ENCODE assay signal across 1 cellular context in the genomic region with DNA sequence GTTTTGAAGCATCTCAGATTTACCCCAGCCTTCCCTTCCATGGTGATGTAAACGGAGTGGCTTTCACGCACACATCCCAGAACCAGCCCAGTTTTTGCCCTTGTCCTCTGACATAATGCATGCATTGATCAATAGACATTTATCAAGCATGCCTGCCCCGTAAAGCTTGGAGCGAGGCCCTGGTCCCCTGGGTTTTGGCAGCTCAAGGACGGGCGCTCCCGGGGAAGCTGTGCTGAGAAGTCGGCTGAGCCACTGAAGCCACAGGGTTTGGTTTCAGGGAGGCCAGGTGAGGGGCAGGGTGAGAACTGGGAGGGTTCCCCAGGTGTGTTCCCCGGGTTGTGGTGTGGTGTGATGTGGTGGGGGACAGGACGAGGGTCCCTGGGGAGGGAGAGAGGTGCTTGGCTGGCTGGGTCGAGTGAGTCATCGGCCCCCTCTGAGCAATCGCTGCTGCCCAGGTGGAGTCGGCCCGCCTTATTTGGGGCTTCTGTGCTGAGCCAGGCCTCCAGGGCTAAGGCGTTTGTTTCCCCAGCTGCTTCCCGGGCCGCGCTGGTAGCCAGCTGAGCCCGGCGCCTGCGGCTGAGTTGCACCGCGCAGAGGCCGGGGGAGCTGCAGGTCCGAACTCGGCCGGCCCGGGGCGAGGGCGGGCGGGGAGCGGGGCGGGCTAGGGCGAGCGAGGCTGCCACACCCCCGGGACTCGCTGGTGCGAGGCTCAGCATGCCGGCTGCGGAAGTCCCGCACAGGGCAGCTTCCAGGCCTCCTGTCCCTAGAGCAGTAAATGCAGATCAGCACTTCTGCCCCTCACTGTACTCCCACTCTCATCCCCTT.
TF ChIP-seq lines count a peak whose summit lies in the region.

No MANE protein-coding gene starts in this region.

TF ChIP-seq in K562, 482 proteins besides CTCF, POLR2A, EP300 and RAD21 (continued from another document and continues in another):
- TF ChIP-seq, protein P1, sequence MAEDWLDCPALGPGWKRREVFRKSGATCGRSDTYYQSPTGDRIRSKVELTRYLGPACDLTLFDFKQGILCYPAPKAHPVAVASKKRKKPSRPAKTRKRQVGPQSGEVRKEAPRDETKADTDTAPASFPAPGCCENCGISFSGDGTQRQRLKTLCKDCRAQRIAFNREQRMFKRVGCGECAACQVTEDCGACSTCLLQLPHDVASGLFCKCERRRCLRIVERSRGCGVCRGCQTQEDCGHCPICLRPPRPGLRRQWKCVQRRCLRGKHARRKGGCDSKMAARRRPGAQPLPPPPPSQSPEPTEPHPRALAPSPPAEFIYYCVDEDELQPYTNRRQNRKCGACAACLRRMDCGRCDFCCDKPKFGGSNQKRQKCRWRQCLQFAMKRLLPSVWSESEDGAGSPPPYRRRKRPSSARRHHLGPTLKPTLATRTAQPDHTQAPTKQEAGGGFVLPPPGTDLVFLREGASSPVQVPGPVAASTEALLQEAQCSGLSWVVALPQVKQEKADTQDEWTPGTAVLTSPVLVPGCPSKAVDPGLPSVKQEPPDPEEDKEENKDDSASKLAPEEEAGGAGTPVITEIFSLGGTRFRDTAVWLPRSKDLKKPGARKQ (CRISPR knock-in tag; IDR thresholded peaks at IDR 0.05), result no peak
- TF ChIP-seq CAMTA2 (CRISPR knock-in tag; conservative IDR thresholded peaks at IDR 0.05) (no peak), KLF13 (tag; IDR thresholded peaks at IDR 0.05; ENCODE audit: borderline replicate concordance, low read depth) (peak; percentile 72; the same call in 1 of the 2 replicates), ZNF695 (CRISPR knock-in tag; IDR thresholded peaks at IDR 0.05) (no peak), PHF20 (IDR thresholded peaks at IDR 0.05; ENCODE audit: partially characterized antibody) (peak; percentile 11), ESRRA (IDR thresholded peaks at IDR 0.05; ENCODE audit: borderline replicate concordance, low read depth) (no peak; the same call in 1 of the 2 replicates), ZC3H4 (CRISPR knock-in tag; IDR thresholded peaks at IDR 0.05; ENCODE audit: borderline replicate concordance) (no peak), ERF (CRISPR knock-in tag; IDR thresholded peaks at IDR 0.05) (no peak), GTF2F1 (IDR thresholded peaks at IDR 0.05; ENCODE audit: low read depth, low read length) (no peak), ZNF140 (CRISPR knock-in tag; IDR thresholded peaks at IDR 0.05) (no peak), FOXJ2 (tag; IDR thresholded peaks at IDR 0.05) (no peak), ZC3H8 (IDR thresholded peaks at IDR 0.05) (no peak), ZNF3 (CRISPR knock-in tag; IDR thresholded peaks at IDR 0.05) (no peak), MAZ (CRISPR knock-in tag; conservative IDR thresholded peaks at IDR 0.05 in 1 of 2, IDR thresholded peaks at IDR 0.05 in 1 of 2) (peak; percentile 68 to 93; a peak in 3 of 4 replicates), FOXJ3 (CRISPR knock-in tag; IDR thresholded peaks at IDR 0.05) (no peak), SMAD1 (IDR thresholded peaks at IDR 0.05; ENCODE audit: low read depth, low read length, partially characterized antibody) (no peak), HIVEP1 (CRISPR knock-in tag; IDR thresholded peaks at IDR 0.05) (no peak), ZNF347 (CRISPR knock-in tag; IDR thresholded peaks at IDR 0.05; ENCODE audit: low read depth) (no peak), HSF4 (CRISPR knock-in tag; IDR thresholded peaks at IDR 0.05; ENCODE audit: borderline replicate concordance) (no peak), KAT8 (IDR thresholded peaks at IDR 0.05; ENCODE audit: low read depth) (no peak), CEBPG (CRISPR knock-in tag; IDR thresholded peaks at IDR 0.05) (no peak), CEBPG (tag; conservative IDR thresholded peaks at IDR 0.05 in 1 of 2, IDR thresholded peaks at IDR 0.05 in 1 of 2) (no peak), HNRNPH1 (optimal IDR thresholded peaks at IDR 0.05; ENCODE audit: low read depth, low read length) (no peak), TFAM (CRISPR knock-in tag; conservative IDR thresholded peaks at IDR 0.05) (no peak), ZNF239 (CRISPR knock-in tag; IDR thresholded peaks at IDR 0.05) (no peak), HNRNPLL (IDR thresholded peaks at IDR 0.05; ENCODE audit: low read depth, low read length, poor library complexity, severe bottlenecking) (peak; percentile 41), TAF1 (IDR thresholded peaks at IDR 0.05; ENCODE audit: control insufficient read depth, extremely low read depth, insufficient read depth, low read length, severe bottlenecking) (peak; percentile 65), CBX5 (IDR thresholded peaks at IDR 0.05; ENCODE audit: borderline replicate concordance, low read depth) (no peak), ZSCAN29 (IDR thresholded peaks at IDR 0.05) (no peak), NFXL1 (CRISPR knock-in tag; IDR thresholded peaks at IDR 0.05) (no peak), SREBF2 (CRISPR knock-in tag; IDR thresholded peaks at IDR 0.05) (no peak), HMG20B (CRISPR knock-in tag; IDR thresholded peaks at IDR 0.05) (no peak), MED1 (CRISPR knock-in tag; IDR thresholded peaks at IDR 0.05; ENCODE audit: borderline replicate concordance) (no peak), ZNF134 (CRISPR knock-in tag; conservative IDR thresholded peaks at IDR 0.05) (no peak), ZNF445 (CRISPR knock-in tag; IDR thresholded peaks at IDR 0.05; ENCODE audit: low read depth) (no peak), MCM5 (IDR thresholded peaks at IDR 0.05; ENCODE audit: low read depth) (no peak), TCF7L2 (IDR thresholded peaks at IDR 0.05; ENCODE audit: low read depth, low read length) (no peak), MAFG (tag; conservative IDR thresholded peaks at IDR 0.05) (0 out of 2 replicates have a peak, but pooled peaks have one; percentile 14), ZFPM2 (CRISPR knock-in tag; IDR thresholded peaks at IDR 0.05) (no peak)
- TF ChIP-seq, protein P2, sequence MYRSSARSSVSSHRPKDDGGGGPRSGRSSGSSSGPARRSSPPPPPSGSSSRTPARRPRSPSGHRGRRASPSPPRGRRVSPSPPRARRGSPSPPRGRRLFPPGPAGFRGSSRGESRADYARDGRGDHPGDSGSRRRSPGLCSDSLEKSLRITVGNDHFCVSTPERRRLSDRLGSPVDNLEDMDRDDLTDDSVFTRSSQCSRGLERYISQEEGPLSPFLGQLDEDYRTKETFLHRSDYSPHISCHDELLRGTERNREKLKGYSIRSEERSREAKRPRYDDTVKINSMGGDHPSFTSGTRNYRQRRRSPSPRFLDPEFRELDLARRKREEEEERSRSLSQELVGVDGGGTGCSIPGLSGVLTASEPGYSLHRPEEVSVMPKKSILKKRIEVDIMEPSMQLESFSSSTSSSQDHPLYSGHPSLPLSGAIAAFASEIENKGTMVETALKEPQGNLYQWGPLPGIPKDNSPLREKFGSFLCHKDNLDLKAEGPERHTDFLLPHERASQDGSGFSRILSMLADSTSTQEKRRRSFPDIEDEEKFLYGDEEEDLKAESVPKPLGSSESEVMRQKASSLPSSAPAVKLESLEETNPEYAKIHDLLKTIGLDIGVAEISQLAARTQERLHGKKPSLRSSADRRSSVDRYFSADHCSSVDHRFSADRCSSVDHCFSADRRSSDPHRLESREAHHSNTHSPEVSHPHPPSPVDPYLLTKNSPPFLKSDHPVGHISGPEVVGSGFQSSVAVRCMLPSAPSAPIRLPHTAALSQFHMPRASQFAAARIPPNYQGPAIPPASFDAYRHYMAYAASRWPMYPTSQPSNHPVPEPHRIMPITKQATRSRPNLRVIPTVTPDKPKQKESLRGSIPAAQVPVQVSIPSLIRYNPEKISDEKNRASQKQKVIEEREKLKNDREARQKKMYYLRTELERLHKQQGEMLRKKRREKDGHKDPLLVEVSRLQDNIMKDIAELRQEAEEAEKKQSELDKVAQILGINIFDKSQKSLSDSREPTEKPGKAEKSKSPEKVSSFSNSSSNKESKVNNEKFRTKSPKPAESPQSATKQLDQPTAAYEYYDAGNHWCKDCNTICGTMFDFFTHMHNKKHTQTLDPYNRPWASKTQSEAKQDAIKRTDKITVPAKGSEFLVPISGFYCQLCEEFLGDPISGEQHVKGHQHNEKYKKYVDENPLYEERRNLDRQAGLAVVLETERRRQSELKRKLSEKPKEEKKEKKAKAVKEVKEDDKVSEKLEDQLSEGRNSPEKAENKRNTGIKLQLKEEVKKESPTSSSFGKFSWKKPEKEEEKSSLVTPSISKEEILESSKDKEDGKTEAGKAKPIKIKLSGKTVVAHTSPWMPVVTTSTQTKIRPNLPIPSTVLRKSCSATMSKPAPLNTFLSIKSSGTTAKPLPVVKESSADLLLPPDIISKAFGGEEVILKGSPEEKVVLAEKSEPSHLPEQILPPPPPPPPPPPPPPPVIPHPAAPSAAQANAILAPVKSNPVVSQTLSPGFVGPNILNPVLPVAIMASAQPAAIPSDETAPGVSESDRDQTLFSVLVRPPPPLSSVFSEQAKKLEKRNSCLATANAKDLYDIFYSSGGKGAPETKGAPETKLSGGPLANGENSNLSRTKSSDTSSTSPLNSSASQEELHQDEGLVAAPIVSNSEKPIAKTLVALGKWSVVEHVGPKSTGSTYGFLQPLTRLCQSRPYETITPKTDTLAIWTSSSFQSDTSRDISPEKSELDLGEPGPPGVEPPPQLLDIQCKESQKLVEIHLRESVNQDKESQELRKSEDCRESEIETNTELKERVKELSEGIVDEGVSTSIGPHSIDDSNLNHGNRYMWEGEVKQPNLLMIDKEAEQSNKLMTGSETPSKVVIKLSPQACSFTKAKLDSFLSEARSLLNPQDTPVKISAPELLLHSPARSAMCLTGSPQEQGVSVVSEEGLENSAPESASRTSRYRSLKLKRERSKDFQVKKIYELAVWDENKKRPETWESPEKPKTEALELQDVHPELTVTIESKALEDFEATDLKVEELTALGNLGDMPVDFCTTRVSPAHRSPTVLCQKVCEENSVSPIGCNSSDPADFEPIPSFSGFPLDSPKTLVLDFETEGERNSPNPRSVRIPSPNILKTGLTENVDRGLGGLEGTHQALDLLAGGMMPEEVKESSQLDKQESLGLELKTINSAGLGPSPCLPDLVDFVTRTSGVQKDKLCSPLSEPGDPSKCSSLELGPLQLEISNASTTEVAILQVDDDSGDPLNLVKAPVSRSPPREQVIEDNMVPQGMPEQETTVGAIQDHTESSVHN (IDR thresholded peaks at IDR 0.05; ENCODE audit: borderline replicate concordance in 1 of 2, low read depth in 1 of 2), result peak in 1 of 2 experiments; percentile 35; a peak in 1 of 4 replicates
- TF ChIP-seq, protein P3, sequence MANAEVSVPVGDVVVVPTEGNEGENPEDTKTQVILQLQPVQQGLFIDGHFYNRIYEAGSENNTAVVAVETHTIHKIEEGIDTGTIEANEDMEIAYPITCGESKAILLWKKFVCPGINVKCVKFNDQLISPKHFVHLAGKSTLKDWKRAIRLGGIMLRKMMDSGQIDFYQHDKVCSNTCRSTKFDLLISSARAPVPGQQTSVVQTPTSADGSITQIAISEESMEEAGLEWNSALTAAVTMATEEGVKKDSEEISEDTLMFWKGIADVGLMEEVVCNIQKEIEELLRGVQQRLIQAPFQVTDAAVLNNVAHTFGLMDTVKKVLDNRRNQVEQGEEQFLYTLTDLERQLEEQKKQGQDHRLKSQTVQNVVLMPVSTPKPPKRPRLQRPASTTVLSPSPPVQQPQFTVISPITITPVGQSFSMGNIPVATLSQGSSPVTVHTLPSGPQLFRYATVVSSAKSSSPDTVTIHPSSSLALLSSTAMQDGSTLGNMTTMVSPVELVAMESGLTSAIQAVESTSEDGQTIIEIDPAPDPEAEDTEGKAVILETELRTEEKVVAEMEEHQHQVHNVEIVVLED (CRISPR knock-in tag; IDR thresholded peaks at IDR 0.05), result no peak
- TF ChIP-seq, protein P4, sequence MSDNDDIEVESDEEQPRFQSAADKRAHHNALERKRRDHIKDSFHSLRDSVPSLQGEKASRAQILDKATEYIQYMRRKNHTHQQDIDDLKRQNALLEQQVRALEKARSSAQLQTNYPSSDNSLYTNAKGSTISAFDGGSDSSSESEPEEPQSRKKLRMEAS (CRISPR knock-in tag; IDR thresholded peaks at IDR 0.05), result peak; percentile 91
- TF ChIP-seq, protein P5, sequence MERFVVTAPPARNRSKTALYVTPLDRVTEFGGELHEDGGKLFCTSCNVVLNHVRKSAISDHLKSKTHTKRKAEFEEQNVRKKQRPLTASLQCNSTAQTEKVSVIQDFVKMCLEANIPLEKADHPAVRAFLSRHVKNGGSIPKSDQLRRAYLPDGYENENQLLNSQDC (CRISPR knock-in tag; IDR thresholded peaks at IDR 0.05), result no peak
- TF ChIP-seq, protein P6, sequence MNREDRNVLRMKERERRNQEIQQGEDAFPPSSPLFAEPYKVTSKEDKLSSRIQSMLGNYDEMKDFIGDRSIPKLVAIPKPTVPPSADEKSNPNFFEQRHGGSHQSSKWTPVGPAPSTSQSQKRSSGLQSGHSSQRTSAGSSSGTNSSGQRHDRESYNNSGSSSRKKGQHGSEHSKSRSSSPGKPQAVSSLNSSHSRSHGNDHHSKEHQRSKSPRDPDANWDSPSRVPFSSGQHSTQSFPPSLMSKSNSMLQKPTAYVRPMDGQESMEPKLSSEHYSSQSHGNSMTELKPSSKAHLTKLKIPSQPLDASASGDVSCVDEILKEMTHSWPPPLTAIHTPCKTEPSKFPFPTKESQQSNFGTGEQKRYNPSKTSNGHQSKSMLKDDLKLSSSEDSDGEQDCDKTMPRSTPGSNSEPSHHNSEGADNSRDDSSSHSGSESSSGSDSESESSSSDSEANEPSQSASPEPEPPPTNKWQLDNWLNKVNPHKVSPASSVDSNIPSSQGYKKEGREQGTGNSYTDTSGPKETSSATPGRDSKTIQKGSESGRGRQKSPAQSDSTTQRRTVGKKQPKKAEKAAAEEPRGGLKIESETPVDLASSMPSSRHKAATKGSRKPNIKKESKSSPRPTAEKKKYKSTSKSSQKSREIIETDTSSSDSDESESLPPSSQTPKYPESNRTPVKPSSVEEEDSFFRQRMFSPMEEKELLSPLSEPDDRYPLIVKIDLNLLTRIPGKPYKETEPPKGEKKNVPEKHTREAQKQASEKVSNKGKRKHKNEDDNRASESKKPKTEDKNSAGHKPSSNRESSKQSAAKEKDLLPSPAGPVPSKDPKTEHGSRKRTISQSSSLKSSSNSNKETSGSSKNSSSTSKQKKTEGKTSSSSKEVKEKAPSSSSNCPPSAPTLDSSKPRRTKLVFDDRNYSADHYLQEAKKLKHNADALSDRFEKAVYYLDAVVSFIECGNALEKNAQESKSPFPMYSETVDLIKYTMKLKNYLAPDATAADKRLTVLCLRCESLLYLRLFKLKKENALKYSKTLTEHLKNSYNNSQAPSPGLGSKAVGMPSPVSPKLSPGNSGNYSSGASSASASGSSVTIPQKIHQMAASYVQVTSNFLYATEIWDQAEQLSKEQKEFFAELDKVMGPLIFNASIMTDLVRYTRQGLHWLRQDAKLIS (CRISPR knock-in tag; IDR thresholded peaks at IDR 0.05), result no peak; the same call in 1 of the 2 replicates
- TF ChIP-seq, protein P7, sequence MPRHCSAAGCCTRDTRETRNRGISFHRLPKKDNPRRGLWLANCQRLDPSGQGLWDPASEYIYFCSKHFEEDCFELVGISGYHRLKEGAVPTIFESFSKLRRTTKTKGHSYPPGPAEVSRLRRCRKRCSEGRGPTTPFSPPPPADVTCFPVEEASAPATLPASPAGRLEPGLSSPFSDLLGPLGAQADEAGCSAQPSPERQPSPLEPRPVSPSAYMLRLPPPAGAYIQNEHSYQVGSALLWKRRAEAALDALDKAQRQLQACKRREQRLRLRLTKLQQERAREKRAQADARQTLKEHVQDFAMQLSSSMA (CRISPR knock-in tag; IDR thresholded peaks at IDR 0.05), result no peak
- TF ChIP-seq, protein P8, sequence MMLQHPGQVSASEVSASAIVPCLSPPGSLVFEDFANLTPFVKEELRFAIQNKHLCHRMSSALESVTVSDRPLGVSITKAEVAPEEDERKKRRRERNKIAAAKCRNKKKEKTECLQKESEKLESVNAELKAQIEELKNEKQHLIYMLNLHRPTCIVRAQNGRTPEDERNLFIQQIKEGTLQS (IDR thresholded peaks at IDR 0.05), result peak; percentile 96
- TF ChIP-seq, protein P8 (CRISPR knock-in tag; conservative IDR thresholded peaks at IDR 0.05), result peak; percentile 95
